In genomic region chrX:54920610-54921426, GRCh38 we compare ENCODE assay signal across 8 cellular contexts. TPM values are rescaled to one million over a fixed set of nuclear protein-coding genes. Genes with fewer than 3 reads are reported as not detected.
DNase-seq lines count a peak whose midpoint lies in the region; ATAC-seq and TF ChIP-seq lines count a peak whose summit lies in the region.

Gene TRO (plus strand): TSS chrX:54920824. CDS start chrX:54922247, 1,423 bp downstream.

- DNase-seq in DND-41 (peak; percentile 49), fibroblast of the aortic adventitia (ENCODE audit: low read depth) (peak; percentile 2), non-pigmented ciliary epithelial cell (ENCODE audit: low read depth) (peak; percentile 1), AG08396 (ENCODE audit: low spot score) (no peak), RWPE1 (ENCODE audit: low spot score) (no peak)
- no peak for DNase-seq in T-helper 2 cell treated with Interferon-gamma antibody and Interleukin-4, amounts not matched to agents 5 μg/mL and 100 μg/mL, for 36 hours (ENCODE audit: low spot score)

- peak within 1 kb of the TSS; percentile 32 to 72; a peak in 3 of 4 replicates for H3K4me3 ChIP-seq in DND-41 (ENCODE audit: low read depth in 1 of 2, low read length in 2 of 2)
- H3K4me3 ChIP-seq in fibroblast of the aortic adventitia (ENCODE audit: low read depth, low read length), result peak within 1 kb of the TSS; percentile 72

- H3K27ac Mint-ChIP-seq in T-helper 2 cell treated with Interferon-gamma antibody and Interleukin-4, amounts not matched to agents 5 μg/mL and 100 μg/mL, for 36 hours, result peak within 1 kb of the TSS; percentile 61

- no peaks in the 10 kb centered on the region for H3K36me3 ChIP-seq in DND-41 (ENCODE audit: insufficient read depth, low read length)

- H3K4me2 ChIP-seq in DND-41 (ENCODE audit: insufficient read depth, low read length), result peak within 1 kb of the TSS; percentile 83

- H3K9me3 ChIP-seq in DND-41 (ENCODE audit: insufficient read depth, low read length, severe bottlenecking), result no peaks in the 10 kb centered on the region

- H3K9ac ChIP-seq in DND-41 (ENCODE audit: low read depth, low read length), result peak within 1 kb of the TSS; percentile 47

- CTCF ChIA-PET in RWPE1 (lab: Yijun Ruan, JAX), result no interaction called here

- peak within 1 kb of the TSS; percentile 93 for H3K4me3 Mint-ChIP-seq in T-helper 2 cell treated with Interferon-gamma antibody and Interleukin-4, amounts not matched to agents 5 μg/mL and 100 μg/mL, for 36 hours

- H2AFZ ChIP-seq in DND-41 (ENCODE audit: low read depth, low read length), result peak within 1 kb of the TSS; percentile 88

- peaks cover 12% of the 10 kb centered on the region for H3K27me3 Mint-ChIP-seq in T-helper 2 cell treated with Interferon-gamma antibody and Interleukin-4, amounts not matched to agents 5 μg/mL and 100 μg/mL, for 36 hours (ENCODE audit: low read depth)

- H3K9me3 Mint-ChIP-seq in T-helper 2 cell treated with Interferon-gamma antibody and Interleukin-4, amounts not matched to agents 5 μg/mL and 100 μg/mL, for 36 hours, result no peaks in the 10 kb centered on the region

- peaks cover 11% of the 10 kb centered on the region for H3K4me1 ChIP-seq in DND-41 (ENCODE audit: insufficient read depth, low read length)

- H3K27ac ChIP-seq in DND-41 (ENCODE audit: low read length) (no peak within 1 kb of the TSS), RWPE1 (no peak within 1 kb of the TSS)

- no peaks in the 10 kb centered on the region for H3K36me3 Mint-ChIP-seq in T-helper 2 cell treated with Interferon-gamma antibody and Interleukin-4, amounts not matched to agents 5 μg/mL and 100 μg/mL, for 36 hours (ENCODE audit: low read depth)

- H3K4me1 Mint-ChIP-seq in T-helper 2 cell treated with Interferon-gamma antibody and Interleukin-4, amounts not matched to agents 5 μg/mL and 100 μg/mL, for 36 hours (ENCODE audit: low read depth), result peaks cover 14% of the 10 kb centered on the region

- ATAC-seq in DND-41 (ENCODE audit: insufficient read depth, low read depth), result peak; percentile 91
- ATAC-seq in HG02973 (IDR thresholded peaks at IDR 0.05; ENCODE audit: unreplicated experiment), result peak; percentile 17
- no peak for ATAC-seq in HG03457 (IDR thresholded peaks at IDR 0.05; ENCODE audit: unreplicated experiment)

- no peaks in the 10 kb centered on the region for H4K20me1 ChIP-seq in DND-41 (ENCODE audit: insufficient read depth, low read length)

- H3K27me3 ChIP-seq in DND-41 (ENCODE audit: insufficient read depth, low read length, poor library complexity), result no peaks in the 10 kb centered on the region

- TF ChIP-seq CTCF in DND-41 (IDR thresholded peaks at IDR 0.05; ENCODE audit: borderline replicate concordance, extremely low read depth, low read length, poor library complexity, severe bottlenecking), result peak; percentile 33
- peak; percentile 19 for TF ChIP-seq CTCF in fibroblast of the aortic adventitia (IDR thresholded peaks at IDR 0.05; ENCODE audit: insufficient read depth, low read length)
- no peak for TF ChIP-seq CTCF in RWPE1 (conservative IDR thresholded peaks at IDR 0.05; ENCODE audit: low read depth)

- no peaks in the 10 kb centered on the region for H3K79me2 ChIP-seq in DND-41 (ENCODE audit: insufficient read depth, low read length)

- POLR2A ChIA-PET in RWPE1 (lab: Yijun Ruan, JAX; ENCODE audit: low non-redundant PET), result no interaction called here

RNA-seq across cellular contexts. Expression of gene TRO, which starts in this region (rescaled TPM):
- total RNA-seq in fibroblast of the aortic adventitia (ENCODE audit: low replicate concordance), result 12.5 and 13.1 TPM in 2 replicates

Comparison
In these comparisons a context has a peak if more than half of its experiments do, and no peak if none do; other contexts are left out.
1. DNase-seq: peak in DND-41 (single experiment), fibroblast of the aortic adventitia (single experiment) and non-pigmented ciliary epithelial cell (single experiment); none in T-helper 2 cell treated with Interferon-gamma antibody and Interleukin-4, amounts not matched to agents 5 μg/mL and 100 μg/mL, for 36 hours (single experiment), AG08396 (single experiment) and RWPE1 (single experiment).